ENCODE assay signal across 28 cellular contexts in the genomic region with DNA sequence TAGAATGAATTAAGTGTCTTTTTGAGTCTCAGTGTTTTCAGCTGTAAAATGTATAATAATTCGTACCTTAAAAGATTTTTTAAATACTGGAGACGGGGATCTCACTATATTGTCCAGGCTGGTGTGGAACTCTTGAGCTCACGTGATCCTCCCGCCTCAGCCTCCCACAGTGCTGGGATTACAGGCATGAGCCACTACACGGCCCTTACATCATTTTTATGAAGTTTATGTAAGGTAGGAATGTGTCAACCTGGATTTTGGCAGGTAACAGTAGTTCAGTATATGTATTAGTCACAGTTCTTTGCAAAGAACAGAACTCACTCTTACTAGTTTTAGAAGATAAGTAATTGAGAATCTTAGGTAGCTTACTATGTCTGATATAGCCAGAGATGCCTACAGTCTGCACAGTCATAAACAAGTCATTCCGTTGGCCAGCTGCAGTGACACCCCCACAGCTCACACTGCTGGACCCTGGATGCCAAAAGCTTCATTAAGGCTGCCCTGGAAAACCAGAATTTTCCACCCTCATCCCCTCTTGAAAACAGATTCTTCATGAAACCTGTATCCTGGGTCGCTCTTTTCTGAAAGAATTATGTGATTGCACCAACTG. TPM values are rescaled to one million over a fixed set of nuclear protein-coding genes. Genes with fewer than 3 reads are reported as not detected.
DNase-seq lines count a peak whose midpoint lies in the region; ATAC-seq, FAIRE-seq and TF ChIP-seq lines count a peak whose summit lies in the region.
"Had no signal": no experiment of that assay in that cellular context is flagged by ENCODE, and none has a peak within 500 bp of the region (broad histone marks: within the 10 kb centered on the region; RNA-seq: fewer than 3 reads in every experiment).

No MANE protein-coding gene starts in this region.

- no peak for TF ChIP-seq CTCF in bronchial epithelial cell (IDR thresholded peaks at IDR 0.05; ENCODE audit: insufficient read depth, low read length, severe bottlenecking)
- no peak for TF ChIP-seq CTCF in kidney (IDR thresholded peaks at IDR 0.05; ENCODE audit: borderline replicate concordance, extremely low read depth, insufficient read depth)
- TF ChIP-seq CTCF in psoas muscle (IDR thresholded peaks at IDR 0.05): no peak
- TF ChIP-seq CTCF in osteocyte (IDR thresholded peaks at IDR 0.05): no peak

- intact Hi-C loops in activated CD4-positive, alpha-beta T cell treated with anti-CD3 and anti-CD28 coated beads for 36 hours (cut with DNase I, micrococcal nuclease): loop anchor here in 1 of 2 experiments (10.0 kb wide), 1 partner anchor 164 kb away; no protein-coding TSS in a partner anchor
- intact Hi-C loops in kidney (cut with DNase I): no loop called here
- intact Hi-C loops in psoas muscle (cut with DNase I): no loop called here

- H3K4me3 Mint-ChIP-seq in activated CD4-positive, alpha-beta T cell treated with anti-CD3 and anti-CD28 coated beads for 36 hours: no peak overlapping the region
- H3K4me3 Mint-ChIP-seq in osteocyte (ENCODE audit: unreplicated experiment): no peak overlapping the region
- H3K4me3 Mint-ChIP-seq: activated CD4-positive, alpha-beta memory T cell treated with anti-CD3 and anti-CD28 coated beads, Interleukin-2, amount 10 ng/mL, durations not matched to agents 7 days and 5 days; activated naive CD4-positive, alpha-beta T cell treated with anti-CD3 and anti-CD28 coated beads, Interleukin-2, amount 50 U/mL, for 24 hours had no signal

- H3K27me3 Mint-ChIP-seq in activated CD4-positive, alpha-beta T cell treated with anti-CD3 and anti-CD28 coated beads for 36 hours: peaks cover 4% of the 10 kb centered on the region
- H3K27me3 Mint-ChIP-seq in osteocyte (ENCODE audit: unreplicated experiment): peaks cover 8% of the 10 kb centered on the region
- H3K27me3 Mint-ChIP-seq: activated naive CD4-positive, alpha-beta T cell treated with anti-CD3 and anti-CD28 coated beads, Interleukin-2, amount 50 U/mL, for 24 hours had no signal

- no peaks in the 10 kb centered on the region for H3K9me3 Mint-ChIP-seq in activated CD4-positive, alpha-beta T cell treated with anti-CD3 and anti-CD28 coated beads for 36 hours (ENCODE audit: low read depth)
- no peaks in the 10 kb centered on the region for H3K9me3 Mint-ChIP-seq in osteocyte (ENCODE audit: unreplicated experiment)
- H3K9me3 Mint-ChIP-seq: activated naive CD4-positive, alpha-beta T cell treated with anti-CD3 and anti-CD28 coated beads, Interleukin-2, amount 50 U/mL, for 24 hours; brain had no signal

- FAIRE-seq in bronchial epithelial cell (lab: Jason Lieb, UNC) (no peak), kidney (lab: Jason Lieb, UNC) (no peak)
- FAIRE-seq: D721Med had no signal

- H3K9me3 ChIP-seq in kidney (ENCODE audit: control insufficient read depth in 1 of 2, low read length in 2 of 2) (no peaks in the 10 kb centered on the region), psoas muscle (no peaks in the 10 kb centered on the region)
- H3K9me3 ChIP-seq: BLaER1, left lung, mucosa of descending colon, SJCRH30, upper lobe of right lung had no signal

- H3K36me3 ChIP-seq in bronchial epithelial cell (ENCODE audit: control insufficient read depth, insufficient read depth, low read length): no peaks in the 10 kb centered on the region
- H3K36me3 ChIP-seq in kidney (ENCODE audit: control insufficient read depth in 1 of 2, insufficient read depth in 2 of 2, low read length in 2 of 2): no peaks in the 10 kb centered on the region
- peaks cover 0 to 13% of the 10 kb centered on the region in 2 donors for H3K36me3 ChIP-seq in psoas muscle (ENCODE audit: insufficient read depth in 1 of 2, low read depth in 1 of 2)
- H3K36me3 ChIP-seq: BLaER1, left lung, SJCRH30, upper lobe of right lung had no signal

- no peak overlapping the region for H3K27ac ChIP-seq in kidney (ENCODE audit: low read depth in 2 of 2, low read length in 2 of 2)
- peak overlapping the region; percentile 99 for H3K27ac ChIP-seq in psoas muscle
- H3K27ac ChIP-seq: 22Rv1, BLaER1, left lung, SJCRH30, upper lobe of right lung, VCaP had no signal

- H3K4me3 ChIP-seq in bronchial epithelial cell (ENCODE audit: low read depth, low read length) (no peak overlapping the region), kidney (ENCODE audit: low read length in 2 of 2) (no peak overlapping the region), psoas muscle (peak overlapping the region; percentile 75)
- H3K4me3 ChIP-seq: BLaER1, mucosa of descending colon, SJCRH30 had no signal

- no peak overlapping the region for H3K9ac ChIP-seq in kidney (ENCODE audit: low read length in 2 of 2)
- H3K9ac ChIP-seq: BLaER1 had no signal

- H3K27me3 ChIP-seq in bronchial epithelial cell (ENCODE audit: control insufficient read depth, insufficient read depth, low read length) (no peaks in the 10 kb centered on the region), psoas muscle (ENCODE audit: insufficient read depth in 3 of 3, low read length in 2 of 3) (no peaks in the 10 kb centered on the region)
- H3K27me3 ChIP-seq: BLaER1, SJCRH30, upper lobe of right lung had no signal

- H3K27ac Mint-ChIP-seq in activated CD4-positive, alpha-beta T cell treated with anti-CD3 and anti-CD28 coated beads for 36 hours: no peak overlapping the region
- no peak overlapping the region for H3K27ac Mint-ChIP-seq in osteocyte (ENCODE audit: unreplicated experiment)
- H3K27ac Mint-ChIP-seq: activated CD4-positive, alpha-beta memory T cell treated with anti-CD3 and anti-CD28 coated beads, Interleukin-2, amount 10 ng/mL, durations not matched to agents 7 days and 5 days; activated naive CD4-positive, alpha-beta T cell treated with anti-CD3 and anti-CD28 coated beads, Interleukin-2, amount 50 U/mL, for 24 hours; brain; T-helper 1 cell treated with Interleukin-12 subunit alpha and Interleukin-12 subunit beta and Interleukin-4 antibody, amounts not matched to agents 30 μg/mL and 1 μg/mL, for 36 hours had no signal

- 23 to 35% (median 28%) methylated on average over 7 of the region's 7 CpGs for WGBS in psoas muscle, 3 donors

- POLR2A ChIA-PET in activated CD4-positive, alpha-beta T cell treated with anti-CD3 and anti-CD28 coated beads for 36 hours (lab: Charles Lee): interaction anchor here (0.8 kb wide), 1 partner anchor 9 kb away, joined by 6 read pairs; no protein-coding TSS in a partner anchor

- peaks cover 8% of the 10 kb centered on the region for H3K4me1 Mint-ChIP-seq in activated CD4-positive, alpha-beta T cell treated with anti-CD3 and anti-CD28 coated beads for 36 hours
- no peaks in the 10 kb centered on the region for H3K4me1 Mint-ChIP-seq in osteocyte (ENCODE audit: unreplicated experiment)
- H3K4me1 Mint-ChIP-seq: activated naive CD4-positive, alpha-beta T cell treated with anti-CD3 and anti-CD28 coated beads, Interleukin-2, amount 50 U/mL, for 24 hours had no signal

- no peak for DNase-seq in activated CD4-positive, alpha-beta T cell treated with anti-CD3 and anti-CD28 coated beads for 36 hours
- no peak for DNase-seq in activated CD4-positive, alpha-beta T cell treated with anti-CD3 and anti-CD28 coated beads, Interleukin-2, amount 50 U/mL, for 1 hour
- DNase-seq in bronchial epithelial cell (ENCODE audit: low read depth) (peak; percentile 66), kidney (peak; percentile 4), psoas muscle (no peak), osteocyte (ENCODE audit: extremely low spot score, unreplicated experiment) (no peak)
- DNase-seq: activated CD4-positive, alpha-beta memory T cell treated with anti-CD3 and anti-CD28 coated beads, Interleukin-2, amount 10 ng/mL, durations not matched to agents 7 days and 5 days; activated T-cell treated with anti-CD3 and anti-CD28 coated beads, Interleukin-2, amount 50 U/mL, for 1 hour; erythroblast; GOT3; left lung; NCI-H1417 treated with DMSO at 0.1 percent for 48 hours; NCI-H2171 treated with DMSO at 0.1 percent for 48 hours; NCI-H748 treated with DMSO at 0.1 percent for 48 hours; stimulated activated CD4-positive, alpha-beta T cell treated with anti-CD3 and anti-CD28 coated beads, Interleukin-4, amount 100 ng/mL, for 24 hours had no signal

- H3K4me1 ChIP-seq in kidney (ENCODE audit: control insufficient read depth in 1 of 2, insufficient read depth in 1 of 2, low read depth in 1 of 2, low read length in 2 of 2): peaks cover 0 to 2% of the 10 kb centered on the region in 2 donors
- peaks cover 42% of the 10 kb centered on the region for H3K4me1 ChIP-seq in psoas muscle
- H3K4me1 ChIP-seq: BLaER1, SJCRH30 had no signal

- no peaks in the 10 kb centered on the region for H3K36me3 Mint-ChIP-seq in activated CD4-positive, alpha-beta T cell treated with anti-CD3 and anti-CD28 coated beads for 36 hours (ENCODE audit: low read depth)
- H3K36me3 Mint-ChIP-seq in osteocyte (ENCODE audit: unreplicated experiment): no peaks in the 10 kb centered on the region
- H3K36me3 Mint-ChIP-seq: activated naive CD4-positive, alpha-beta T cell treated with anti-CD3 and anti-CD28 coated beads, Interleukin-2, amount 50 U/mL, for 24 hours; brain had no signal

- CTCF ChIA-PET in activated CD4-positive, alpha-beta T cell treated with anti-CD3 and anti-CD28 coated beads for 36 hours (lab: Charles Lee): interaction anchor here (1.4 kb wide), 1 partner anchor 14 kb away, joined by 5 read pairs; a partner anchor contains a TSS

- peak; percentile 14 for ATAC-seq in activated CD4-positive, alpha-beta T cell treated with anti-CD3 and anti-CD28 coated beads for 36 hours
- ATAC-seq in psoas muscle (peak; percentile 41 to 67 (median 57)), GM19452 (IDR thresholded peaks at IDR 0.05; ENCODE audit: unreplicated experiment) (no peak), GM21717 (IDR thresholded peaks at IDR 0.05; ENCODE audit: unreplicated experiment) (no peak)
- ATAC-seq: mucosa of descending colon had no signal

RNA-seq across cellular contexts. Expression of a gene that starts 0.6 kb away (rescaled TPM):
- not detected for total RNA-seq in activated CD4-positive, alpha-beta T cell treated with anti-CD3 and anti-CD28 coated beads for 36 hours
- total RNA-seq in bronchial epithelial cell: not detected in 2 replicates
- not detected for total RNA-seq in kidney
- polyA plus RNA-seq in kidney (ENCODE audit: insufficient read depth, low read depth, low replicate concordance): 5.5 TPM
- 1,000 to 10,000 TPM; 1,027 to 1,232 (median 1,156) TPM for total RNA-seq in psoas muscle
- polyA plus RNA-seq in psoas muscle: 1,000 to 10,000 TPM; 1,633 to 3,792 (median 3,386) TPM
- not detected in 2 replicates for total RNA-seq in osteocyte
- total RNA-seq: activated CD4-positive, alpha-beta memory T cell treated with anti-CD3 and anti-CD28 coated beads, Interleukin-2, amount 10 ng/mL, durations not matched to agents 7 days and 5 days; OCI-LY7; SJCRH30; upper lobe of right lung had no signal

RNA-seq across cellular contexts. Expression of a gene that starts 13.8 kb away (rescaled TPM):
- under 1 TPM; 0.16 to 0.18 TPM for total RNA-seq in activated CD4-positive, alpha-beta T cell treated with anti-CD3 and anti-CD28 coated beads for 36 hours
- under 0.01 and 0.13 TPM in 2 replicates for total RNA-seq in bronchial epithelial cell
- total RNA-seq in kidney: 1.4 TPM
- polyA plus RNA-seq in kidney (ENCODE audit: insufficient read depth, low read depth, low replicate concordance): 0.67 TPM
- 1 to 10 TPM in 1 of 4 donors, under 1 TPM in 3; 0.32 to 1.8 (median 0.93) TPM for total RNA-seq in psoas muscle
- polyA plus RNA-seq in psoas muscle: 1 to 10 TPM in 1 of 3 donors, under 1 TPM in 2; 0.17 to 1.5 (median 0.30) TPM
- 2.9 and 3.2 TPM in 2 replicates for total RNA-seq in osteocyte

RNA-seq across cellular contexts. Expression of a gene that starts 30.6 kb away (rescaled TPM):
- 1 to 10 TPM; 7.0 to 7.9 TPM for total RNA-seq in activated CD4-positive, alpha-beta T cell treated with anti-CD3 and anti-CD28 coated beads for 36 hours
- total RNA-seq in bronchial epithelial cell (4.2 and 8.4 TPM in 2 replicates), kidney (9.6 TPM), psoas muscle (10 to 100 TPM; 10.1 to 18.7 (median 13.1) TPM), osteocyte (12.3 and 12.8 TPM in 2 replicates)
- polyA plus RNA-seq in kidney (ENCODE audit: insufficient read depth, low read depth, low replicate concordance) (10.9 TPM), psoas muscle (10 to 100 TPM in 1 of 3 donors, 1 to 10 TPM in 2; 6.5 to 11.7 (median 8.5) TPM)

RNA-seq across cellular contexts. Expression of a gene that starts 35.6 kb away (rescaled TPM):
- total RNA-seq in activated CD4-positive, alpha-beta T cell treated with anti-CD3 and anti-CD28 coated beads for 36 hours: not detected
- total RNA-seq in bronchial epithelial cell: not detected in 2 replicates
- total RNA-seq in kidney: 0.13 TPM
- not detected for polyA plus RNA-seq in kidney (ENCODE audit: insufficient read depth, low read depth, low replicate concordance)
- total RNA-seq in psoas muscle: under 1 TPM in 2 of 4 donors, not detected in 2; 0.07 to 0.42 TPM
- polyA plus RNA-seq in psoas muscle: under 1 TPM in 2 of 3 donors, not detected in 1; 0.01 to 0.05 TPM
- total RNA-seq in osteocyte: not detected in 2 replicates
- total RNA-seq: activated CD4-positive, alpha-beta memory T cell treated with anti-CD3 and anti-CD28 coated beads, Interleukin-2, amount 10 ng/mL, durations not matched to agents 7 days and 5 days; OCI-LY7; SJCRH30 had no signal

RNA-seq across cellular contexts. Expression of a gene that starts 43.2 kb away (rescaled TPM):
- 1 to 10 TPM in 1 of 2 experiments, under 1 TPM in 1; 0.80 to 1.1 TPM for total RNA-seq in activated CD4-positive, alpha-beta T cell treated with anti-CD3 and anti-CD28 coated beads for 36 hours
- 1.6 and 2.8 TPM in 2 replicates for total RNA-seq in bronchial epithelial cell
- total RNA-seq in kidney: 54.4 TPM
- 27.5 TPM for polyA plus RNA-seq in kidney (ENCODE audit: insufficient read depth, low read depth, low replicate concordance)
- total RNA-seq in psoas muscle: 10 to 100 TPM in 1 of 4 donors, 1 to 10 TPM in 3; 8.3 to 11.5 (median 8.7) TPM
- polyA plus RNA-seq in psoas muscle: 1 to 10 TPM; 4.5 to 7.0 (median 5.0) TPM
- total RNA-seq in osteocyte: 112 and 120 TPM in 2 replicates

Comparison
In these comparisons a context has a peak if more than half of its experiments do, and no peak if none do; other contexts are left out.
1. ATAC-seq: peak in activated CD4-positive, alpha-beta T cell treated with anti-CD3 and anti-CD28 coated beads for 36 hours (single experiment) and psoas muscle (4 of 4); none in GM19452 (single experiment) and GM21717 (single experiment).
2. DNase-seq: peak in bronchial epithelial cell (single experiment) and kidney (single experiment); none in activated CD4-positive, alpha-beta T cell treated with anti-CD3 and anti-CD28 coated beads for 36 hours (single experiment), activated CD4-positive, alpha-beta T cell treated with anti-CD3 and anti-CD28 coated beads, Interleukin-2, amount 50 U/mL, for 1 hour (single experiment), psoas muscle (0 of 2) and osteocyte (single experiment).
3. RNA of a gene that starts 0.6 kb away (total RNA-seq): 1,027 to 1,232 TPM in psoas muscle; not detected in kidney (single experiment), not detected in activated CD4-positive, alpha-beta T cell treated with anti-CD3 and anti-CD28 coated beads for 36 hours, not detected in bronchial epithelial cell and not detected in osteocyte; every median in the first group is over 100 times any median in the second.